9 cellular contexts compared by ENCODE assay signal in the genomic region with DNA sequence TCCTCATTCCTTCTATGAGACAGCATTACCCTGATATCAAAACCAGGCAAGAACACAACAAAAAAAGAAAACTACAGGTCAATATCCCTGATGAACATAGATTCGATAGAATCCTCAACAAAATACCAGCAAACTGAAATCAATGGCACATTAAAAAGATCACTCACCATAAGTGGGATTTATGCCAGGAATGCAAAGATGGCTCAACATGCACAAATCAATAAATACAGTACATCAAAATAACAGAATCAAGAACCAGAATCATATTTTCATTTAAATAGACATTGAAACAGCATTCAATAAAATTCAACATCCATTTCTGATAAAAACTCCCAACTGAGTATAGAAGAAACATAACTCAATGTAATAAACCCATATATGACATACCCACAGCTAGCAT.
"Had no signal": no experiment of that assay in that cellular context is flagged by ENCODE, and none has a peak within 500 bp of the region (broad histone marks: within the 10 kb centered on the region; RNA-seq: fewer than 3 reads in every experiment).

No MANE protein-coding gene starts in this region.

- H3K27ac ChIP-seq: HL-60, KMS-11 had no signal

- FAIRE-seq: HepG2, HTR-8/SVneo had no signal

- DNase-seq: IMR-90, Karpas-422, Kasumi-1, KBM-7, KG1 had no signal

- ATAC-seq: HepG2 had no signal

- H3K9ac ChIP-seq: KMS-11 had no signal

- H3K4me2 ChIP-seq: KMS-11 had no signal
